ENCODE assay signal across 18 cellular contexts in genomic region chr4:80165855-80166254, GRCh38. TPM values are rescaled to one million over a fixed set of nuclear protein-coding genes. Genes with fewer than 3 reads are reported as not detected.
DNase-seq lines count a peak whose midpoint lies in the region; TF ChIP-seq lines count a peak whose summit lies in the region.
"Had no signal": no experiment of that assay in that cellular context is flagged by ENCODE, and none has a peak within 500 bp of the region (broad histone marks: within the 10 kb centered on the region; RNA-seq: fewer than 3 reads in every experiment).

No MANE protein-coding gene starts in this region.

- H3K27ac Mint-ChIP-seq in activated naive CD8-positive, alpha-beta T cell = peak overlapping the region; percentile 25
- no peak overlapping the region for H3K27ac Mint-ChIP-seq in activated naive CD8-positive, alpha-beta T cell treated with anti-CD3 and anti-CD28 coated beads for 36 hours
- no peak overlapping the region for H3K27ac Mint-ChIP-seq in T-helper 2 cell treated with Interferon-gamma antibody and Interleukin-4, amounts not matched to agents 5 μg/mL and 100 μg/mL, for 36 hours
- H3K27ac Mint-ChIP-seq: CD4-positive, alpha-beta memory T cell; GM23338; H9; HFFc6 had no signal

- CTCF ChIA-PET in HEK293 (lab: Yijun Ruan, JAX) = interaction anchor here (0.6 kb wide), 2 partner anchors 21 to 322 kb away, joined by 3 read pairs; no protein-coding TSS in a partner anchor
- CTCF ChIA-PET in mammary epithelial cell (lab: Charles Lee; ENCODE audit: low non-redundant PET) = no interaction called here

- no peak for TF ChIP-seq CTCF in HEK293 (tag by site-specific recombination; IDR thresholded peaks at IDR 0.05)
- no peak for TF ChIP-seq CTCF in mammary epithelial cell (conservative IDR thresholded peaks at IDR 0.05 in 1 of 2, IDR thresholded peaks at IDR 0.05 in 1 of 2; ENCODE audit: extremely low read depth in 1 of 2, insufficient read depth in 1 of 2, low read depth in 1 of 2, low read length in 2 of 2)

- H3K9me3 ChIP-seq in HEK293 (ENCODE audit: control insufficient read depth, insufficient read depth, low read depth, low read length) (no peaks in the 10 kb centered on the region), mammary epithelial cell (replicated peaks; ENCODE audit: insufficient read depth, low read length) (no peaks in the 10 kb centered on the region)
- H3K9me3 ChIP-seq: A549 had no signal

- H3K4me1 ChIP-seq in HEK293 (ENCODE audit: control insufficient read depth, insufficient read depth, low read length) = no peaks in the 10 kb centered on the region
- H3K4me1 ChIP-seq in mammary epithelial cell (ENCODE audit: insufficient read depth, low read length) = no peaks in the 10 kb centered on the region
- H3K4me1 ChIP-seq: A549 had no signal

- no peaks in the 10 kb centered on the region for H3K79me2 ChIP-seq in mammary epithelial cell (ENCODE audit: insufficient read depth, low read length)

- dilution Hi-C loops in mammary epithelial cell (cut with HindIII; ENCODE audit: low sequenced_read_pairs) = no loop called here

- peak overlapping the region; percentile 26 for H2AFZ ChIP-seq in mammary epithelial cell (ENCODE audit: low read depth, low read length)
- H2AFZ ChIP-seq: GM23338 had no signal

- POLR2A ChIA-PET in HEK293 (lab: Yijun Ruan, JAX) = no interaction called here

- no peak overlapping the region for H3K4me3 Mint-ChIP-seq in activated naive CD8-positive, alpha-beta T cell
- H3K4me3 Mint-ChIP-seq in activated naive CD8-positive, alpha-beta T cell treated with anti-CD3 and anti-CD28 coated beads for 36 hours = no peak overlapping the region
- H3K4me3 Mint-ChIP-seq in T-helper 2 cell treated with Interferon-gamma antibody and Interleukin-4, amounts not matched to agents 5 μg/mL and 100 μg/mL, for 36 hours = no peak overlapping the region
- H3K4me3 Mint-ChIP-seq: CD4-positive, alpha-beta memory T cell; GM23338; H9; HFFc6 had no signal

- no peak overlapping the region for H3K4me3 ChIP-seq in HEK293 (ENCODE audit: low read depth, low read length)
- H3K4me3 ChIP-seq in mammary epithelial cell (replicated peaks in 1 of 3; ENCODE audit: insufficient read depth in 1 of 3, low read depth in 2 of 3, low read length in 3 of 3) = no peak overlapping the region
- H3K4me3 ChIP-seq: A549, GM23338 had no signal

- H3K9ac ChIP-seq in mammary epithelial cell (ENCODE audit: insufficient read depth, low read length) = no peak overlapping the region

- H3K4me1 Mint-ChIP-seq in activated naive CD8-positive, alpha-beta T cell (ENCODE audit: low read depth) = peaks cover 5% of the 10 kb centered on the region
- peaks cover 3% of the 10 kb centered on the region for H3K4me1 Mint-ChIP-seq in activated naive CD8-positive, alpha-beta T cell treated with anti-CD3 and anti-CD28 coated beads for 36 hours
- H3K4me1 Mint-ChIP-seq in T-helper 2 cell treated with Interferon-gamma antibody and Interleukin-4, amounts not matched to agents 5 μg/mL and 100 μg/mL, for 36 hours (ENCODE audit: low read depth) = peaks cover 9% of the 10 kb centered on the region
- H3K4me1 Mint-ChIP-seq: GM23338, H9 had no signal

- H3K27me3 Mint-ChIP-seq in activated naive CD8-positive, alpha-beta T cell = no peaks in the 10 kb centered on the region
- H3K27me3 Mint-ChIP-seq in activated naive CD8-positive, alpha-beta T cell treated with anti-CD3 and anti-CD28 coated beads for 36 hours = no peaks in the 10 kb centered on the region
- H3K27me3 Mint-ChIP-seq in T-helper 2 cell treated with Interferon-gamma antibody and Interleukin-4, amounts not matched to agents 5 μg/mL and 100 μg/mL, for 36 hours (ENCODE audit: low read depth) = peaks cover 31% of the 10 kb centered on the region
- H3K27me3 Mint-ChIP-seq: CD4-positive, alpha-beta memory T cell had no signal

- H3K9me3 Mint-ChIP-seq in activated naive CD8-positive, alpha-beta T cell (ENCODE audit: low read depth) = no peaks in the 10 kb centered on the region
- no peaks in the 10 kb centered on the region for H3K9me3 Mint-ChIP-seq in activated naive CD8-positive, alpha-beta T cell treated with anti-CD3 and anti-CD28 coated beads for 36 hours
- peaks cover 5% of the 10 kb centered on the region for H3K9me3 Mint-ChIP-seq in T-helper 2 cell treated with Interferon-gamma antibody and Interleukin-4, amounts not matched to agents 5 μg/mL and 100 μg/mL, for 36 hours
- H3K9me3 Mint-ChIP-seq: GM23338, H9, HFFc6 had no signal

- intact Hi-C loops in mammary epithelial cell (cut with micrococcal nuclease) = no loop called here

- H3K27me3 ChIP-seq in mammary epithelial cell (ENCODE audit: insufficient read depth, low read length) = no peaks in the 10 kb centered on the region

- H3K36me3 Mint-ChIP-seq in activated naive CD8-positive, alpha-beta T cell = no peaks in the 10 kb centered on the region
- no peaks in the 10 kb centered on the region for H3K36me3 Mint-ChIP-seq in activated naive CD8-positive, alpha-beta T cell treated with anti-CD3 and anti-CD28 coated beads for 36 hours
- peaks cover 4% of the 10 kb centered on the region for H3K36me3 Mint-ChIP-seq in T-helper 2 cell treated with Interferon-gamma antibody and Interleukin-4, amounts not matched to agents 5 μg/mL and 100 μg/mL, for 36 hours (ENCODE audit: low read depth)
- H3K36me3 Mint-ChIP-seq: CD4-positive, alpha-beta memory T cell had no signal

- H3K27ac ChIP-seq in HEK293 (ENCODE audit: extremely low read depth, low read depth, low read length) (no peak overlapping the region), mammary epithelial cell (ENCODE audit: insufficient read depth, low read depth, low read length) (no peak overlapping the region)
- H3K27ac ChIP-seq: A549 had no signal

- H4K20me1 ChIP-seq in mammary epithelial cell (ENCODE audit: insufficient read depth, low read length) = no peaks in the 10 kb centered on the region

- in situ Hi-C loops in mammary epithelial cell (cut with MboI; ENCODE audit: low sequenced_read_pairs in 2 of 2) = no loop called here
- in situ Hi-C loops in ACHN (cut with HindIII; ENCODE audit: low pct_ligation_motif_present, low pct_unique_long_range_greater_than_20kb, low sequenced_read_pairs) = no loop called here

- H3K4me2 ChIP-seq in mammary epithelial cell (ENCODE audit: insufficient read depth, low read depth, low read length) = no peak overlapping the region
- H3K4me2 ChIP-seq: A549, GM23338 had no signal

- DNase-seq in activated naive CD8-positive, alpha-beta T cell treated with anti-CD3 and anti-CD28 coated beads for 36 hours = no peak
- DNase-seq in mammary epithelial cell (no peak), ACHN (no peak), mesenteric fat pad (ENCODE audit: low spot score) (no peak)
- no peak for DNase-seq in T-helper 2 cell treated with Interferon-gamma antibody and Interleukin-4, amounts not matched to agents 5 μg/mL and 100 μg/mL, for 36 hours (ENCODE audit: low spot score)
- DNase-seq: 8988T; C1 segment of cervical spinal cord; Calu3; CD4-positive, alpha-beta memory T cell; COR-L47; DMS53; DMS79 treated with DMSO at 0.1 percent for 48 hours; H9; HFFc6 had no signal

- H3K36me3 ChIP-seq in HEK293 (ENCODE audit: control insufficient read depth in 2 of 2, insufficient read depth in 1 of 2, low read length in 2 of 2) = no peaks in the 10 kb centered on the region
- H3K36me3 ChIP-seq in mammary epithelial cell (ENCODE audit: insufficient read depth, low read length) = no peaks in the 10 kb centered on the region

- BruUV-seq in mammary epithelial cell (replicated peaks; lab: Mats Ljungman, UMichigan) = no TSS peak

TF ChIP-seq in HEK293, 187 proteins besides CTCF, POLR2A, EP300 and RAD21:
- no peak for TF ChIP-seq ZXDB (tag by site-specific recombination; IDR thresholded peaks at IDR 0.05)
- peak; percentile 52 for TF ChIP-seq ZNF366 (tag by site-specific recombination; conservative IDR thresholded peaks at IDR 0.05)

RNA-seq across cellular contexts. Expression of gene PRDM8, which starts 31.4 kb away (rescaled TPM):
- 1 to 10 TPM; 1.3 to 2.3 TPM for total RNA-seq in activated naive CD8-positive, alpha-beta T cell treated with anti-CD3 and anti-CD28 coated beads for 36 hours
- 1 to 10 TPM in 1 of 2 donors, under 1 TPM in 1; 0.33 to 8.0 TPM for total RNA-seq in mammary epithelial cell
- 3.8 TPM for polyA plus RNA-seq in mammary epithelial cell
- polyA minus RNA-seq in mammary epithelial cell = 31.5 TPM
- total RNA-seq in mesenteric fat pad = 2.6 TPM
- total RNA-seq: GM23338, H9 had no signal
